ENCODE assay signal across 24 cellular contexts in genomic region chr2:117056376-117056748, GRCh38.
"Had no signal": no experiment of that assay in that cellular context is flagged by ENCODE, and none has a peak within 500 bp of the region (broad histone marks: within the 10 kb centered on the region; RNA-seq: fewer than 3 reads in every experiment).

No MANE protein-coding gene starts in this region.

- H3K4me1 ChIP-seq: body of pancreas, foreskin keratinocyte, heart right ventricle, left lung, lower lobe of right lung, sigmoid colon, uterus had no signal

- H3K27ac Mint-ChIP-seq: activated CD8-positive, alpha-beta memory T cell treated with anti-CD3 and anti-CD28 coated beads, Interleukin-2, amount 10 ng/mL, durations not matched to agents 7 days and 5 days; activated CD8-positive, alpha-beta T cell treated with anti-CD3 and anti-CD28 coated beads, Interleukin-2, amount 10 ng/mL, durations not matched to agents 7 days and 5 days; activated naive CD4-positive, alpha-beta T cell treated with anti-CD3 and anti-CD28 coated beads, Interleukin-2, amount 50 U/mL, for 24 hours; activated T-helper 2 cell treated with anti-CD3 and anti-CD28 coated beads, Interferon-gamma antibody, Interleukin-2, Interleukin-4, amounts not matched to agents 10 μg/mL and 5 μg/mL and 100 μg/mL, durations not matched to agents 14 hours and 24 hours and 36 hours; effector memory CD8-positive, alpha-beta T cell; natural killer cell; stimulated activated effector memory CD8-positive, alpha-beta T cell treated with anti-CD3 and anti-CD28 coated beads, Interleukin-12 subunit alpha, Interleukin-12 subunit beta, amount 100 ng/mL, for 72 hours; stimulated activated naive CD8-positive, alpha-beta T cell treated with anti-CD3 and anti-CD28 coated beads, Interleukin-15, Interleukin-2, amounts not matched to agents 100 ng/mL and 50 ng/mL, for 24 hours; T-helper 17 cell had no signal

- H3K36me3 ChIP-seq: cardiac muscle cell, heart right ventricle, left lung, lower lobe of right lung, sigmoid colon, uterus had no signal

- H3K27me3 ChIP-seq: body of pancreas, cardiac muscle cell, foreskin keratinocyte, heart right ventricle, left lung, sigmoid colon, uterus had no signal

- H3K27ac ChIP-seq: body of pancreas, cardiac muscle cell, coronary artery, foreskin keratinocyte, heart right ventricle, left lung, lower lobe of right lung, sigmoid colon, uterus had no signal

- DNase-seq: activated CD8-positive, alpha-beta memory T cell treated with anti-CD3 and anti-CD28 coated beads, Interleukin-2, amount 10 ng/mL, durations not matched to agents 7 days and 5 days; activated CD8-positive, alpha-beta T cell treated with anti-CD3 and anti-CD28 coated beads, Interleukin-2, amount 10 ng/mL, durations not matched to agents 7 days and 5 days; activated T-cell treated with anti-CD3 and anti-CD28 coated beads, Interleukin-2, amount 50 U/mL, for 48 hours; body of pancreas; effector memory CD8-positive, alpha-beta T cell; foreskin keratinocyte; heart right ventricle; left lung; natural killer cell; sigmoid colon; stimulated activated CD4-positive, alpha-beta T cell treated with anti-CD3 and anti-CD28 coated beads, Interleukin-4, amount 100 ng/mL, for 24 hours; substantia nigra; T-helper 17 cell; T1000; uterus had no signal

- H3K9me3 Mint-ChIP-seq: activated naive CD4-positive, alpha-beta T cell treated with anti-CD3 and anti-CD28 coated beads, Interleukin-2, amount 50 U/mL, for 24 hours had no signal

- H3K4me1 Mint-ChIP-seq: activated CD8-positive, alpha-beta memory T cell treated with anti-CD3 and anti-CD28 coated beads, Interleukin-2, amount 10 ng/mL, durations not matched to agents 7 days and 5 days; activated naive CD4-positive, alpha-beta T cell treated with anti-CD3 and anti-CD28 coated beads, Interleukin-2, amount 50 U/mL, for 24 hours; natural killer cell; stimulated activated effector memory CD8-positive, alpha-beta T cell treated with anti-CD3 and anti-CD28 coated beads, Interleukin-12 subunit alpha, Interleukin-12 subunit beta, amount 100 ng/mL, for 72 hours; T-helper 17 cell had no signal

- H3K9me3 ChIP-seq: body of pancreas, lower lobe of right lung, sigmoid colon, uterus had no signal

- H3K36me3 Mint-ChIP-seq: activated CD8-positive, alpha-beta memory T cell treated with anti-CD3 and anti-CD28 coated beads, Interleukin-2, amount 10 ng/mL, durations not matched to agents 7 days and 5 days; activated naive CD4-positive, alpha-beta T cell treated with anti-CD3 and anti-CD28 coated beads, Interleukin-2, amount 50 U/mL, for 24 hours; natural killer cell; stimulated activated effector memory CD8-positive, alpha-beta T cell treated with anti-CD3 and anti-CD28 coated beads, Interleukin-12 subunit alpha, Interleukin-12 subunit beta, amount 100 ng/mL, for 72 hours; type B pancreatic cell had no signal

- H3K4me3 Mint-ChIP-seq: activated CD8-positive, alpha-beta memory T cell treated with anti-CD3 and anti-CD28 coated beads, Interleukin-2, amount 10 ng/mL, durations not matched to agents 7 days and 5 days; activated CD8-positive, alpha-beta T cell treated with anti-CD3 and anti-CD28 coated beads, Interleukin-2, amount 10 ng/mL, durations not matched to agents 7 days and 5 days; activated naive CD4-positive, alpha-beta T cell treated with anti-CD3 and anti-CD28 coated beads, Interleukin-2, amount 50 U/mL, for 24 hours; effector memory CD8-positive, alpha-beta T cell; natural killer cell; stimulated activated effector memory CD8-positive, alpha-beta T cell treated with anti-CD3 and anti-CD28 coated beads, Interleukin-12 subunit alpha, Interleukin-12 subunit beta, amount 100 ng/mL, for 72 hours; stimulated activated naive CD8-positive, alpha-beta T cell treated with anti-CD3 and anti-CD28 coated beads, Interleukin-15, Interleukin-2, amounts not matched to agents 100 ng/mL and 50 ng/mL, for 24 hours; T-helper 17 cell; type B pancreatic cell had no signal

- H3K4me3 ChIP-seq: body of pancreas, cardiac muscle cell, coronary artery, heart right ventricle, left lung, lower lobe of right lung, sigmoid colon, uterus had no signal

- H3K27me3 Mint-ChIP-seq: activated CD8-positive, alpha-beta memory T cell treated with anti-CD3 and anti-CD28 coated beads, Interleukin-2, amount 10 ng/mL, durations not matched to agents 7 days and 5 days; activated naive CD4-positive, alpha-beta T cell treated with anti-CD3 and anti-CD28 coated beads, Interleukin-2, amount 50 U/mL, for 24 hours; effector memory CD8-positive, alpha-beta T cell; stimulated activated naive CD8-positive, alpha-beta T cell treated with anti-CD3 and anti-CD28 coated beads, Interleukin-15, Interleukin-2, amounts not matched to agents 100 ng/mL and 50 ng/mL, for 24 hours; T-helper 17 cell; type B pancreatic cell had no signal

- ATAC-seq: activated CD8-positive, alpha-beta memory T cell treated with anti-CD3 and anti-CD28 coated beads, Interleukin-2, amount 10 ng/mL, durations not matched to agents 7 days and 5 days; activated CD8-positive, alpha-beta T cell treated with anti-CD3 and anti-CD28 coated beads, Interleukin-2, amount 10 ng/mL, durations not matched to agents 7 days and 5 days; body of pancreas; effector memory CD8-positive, alpha-beta T cell; esophagus mucosa; foreskin keratinocyte; heart right ventricle; left lung; lower lobe of right lung; natural killer cell; stimulated activated effector memory CD8-positive, alpha-beta T cell treated with anti-CD3 and anti-CD28 coated beads, Interleukin-12 subunit alpha, Interleukin-12 subunit beta, amount 100 ng/mL, for 72 hours; T-helper 17 cell had no signal
